1 cellular context compared by ENCODE assay signal in the genomic region with DNA sequence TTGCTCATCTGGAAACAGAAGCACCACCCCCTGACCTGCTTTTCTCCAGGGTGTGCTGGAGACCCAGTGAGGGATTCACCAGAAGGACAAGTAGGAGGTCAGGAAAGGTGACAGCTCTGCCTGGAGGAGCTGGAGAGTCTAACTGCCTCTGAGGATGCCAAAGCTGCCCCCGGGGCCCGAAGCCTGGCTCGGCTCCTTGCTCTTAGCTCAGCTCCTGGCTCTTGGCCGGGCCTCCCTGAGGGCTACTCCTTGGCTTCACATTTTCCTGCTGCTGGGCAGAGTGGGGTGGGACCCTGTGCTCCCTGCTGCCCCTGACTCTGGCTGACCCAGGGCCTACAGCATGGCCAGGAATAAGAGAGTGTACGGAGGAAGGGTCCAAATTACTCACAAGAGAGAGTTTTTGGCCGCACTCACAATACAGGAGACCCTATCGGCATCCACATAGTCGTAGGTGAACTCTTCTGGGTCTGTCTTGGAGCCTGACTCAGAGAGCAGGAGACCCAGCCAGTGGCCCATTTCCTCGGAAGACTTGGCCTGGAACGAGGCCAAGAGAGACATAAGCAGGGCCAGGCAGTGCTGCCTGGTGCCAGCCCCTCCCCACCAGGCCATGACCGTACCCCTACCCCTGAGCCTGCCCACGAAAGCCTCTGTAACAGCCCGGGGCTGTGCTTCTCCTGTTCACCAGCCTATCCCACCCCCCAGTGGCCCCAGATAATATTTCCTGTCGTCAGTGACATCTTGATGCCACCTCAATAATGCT.
TF ChIP-seq lines count a peak whose summit lies in the region.

No MANE protein-coding gene starts in this region.

TF ChIP-seq in IMR-90, 13 proteins besides CTCF, POLR2A, EP300 and RAD21:
- TF ChIP-seq, protein P1, sequence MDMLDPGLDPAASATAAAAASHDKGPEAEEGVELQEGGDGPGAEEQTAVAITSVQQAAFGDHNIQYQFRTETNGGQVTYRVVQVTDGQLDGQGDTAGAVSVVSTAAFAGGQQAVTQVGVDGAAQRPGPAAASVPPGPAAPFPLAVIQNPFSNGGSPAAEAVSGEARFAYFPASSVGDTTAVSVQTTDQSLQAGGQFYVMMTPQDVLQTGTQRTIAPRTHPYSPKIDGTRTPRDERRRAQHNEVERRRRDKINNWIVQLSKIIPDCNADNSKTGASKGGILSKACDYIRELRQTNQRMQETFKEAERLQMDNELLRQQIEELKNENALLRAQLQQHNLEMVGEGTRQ (IDR thresholded peaks at IDR 0.05; ENCODE audit: low read depth, low read length), result no peak
- TF ChIP-seq BHLHE40 (IDR thresholded peaks at IDR 0.05; ENCODE audit: low read depth, low read length) (no peak), MAFK (IDR thresholded peaks at IDR 0.05; ENCODE audit: low read depth, low read length) (no peak), CEBPB (IDR thresholded peaks at IDR 0.05; ENCODE audit: low read depth, low read length) (no peak), RFX5 (IDR thresholded peaks at IDR 0.05; ENCODE audit: low read depth, low read length) (no peak), SMC3 (IDR thresholded peaks at IDR 0.05; ENCODE audit: low read depth, low read length) (no peak)
